In genomic region chr1:11063937-11064537, GRCh38 we compare ENCODE assay signal across 9 cellular contexts. TPM values are rescaled to one million over a fixed set of nuclear protein-coding genes. Genes with fewer than 3 reads are reported as not detected.
A peak's percentile ranks its signal among the peaks of the same experiment; 100 is the strongest.
DNase-seq lines count a peak whose midpoint lies in the region; ATAC-seq, FAIRE-seq and TF ChIP-seq lines count a peak whose summit lies in the region.
"Not testable (repeated sequence)": the region's sequence is repeated elsewhere in the genome, so short reads cannot be mapped to it uniquely, and the experiment has no call there.
"Had no signal": no experiment of that assay in that cellular context is flagged by ENCODE, and none has a peak within 500 bp of the region (broad histone marks: within the 10 kb centered on the region; RNA-seq: fewer than 3 reads in every experiment).

No MANE protein-coding gene starts in this region.

- CTCF ChIA-PET in activated CD8-positive, alpha-beta T cell treated with anti-CD3 and anti-CD28 coated beads, Interleukin-2, amount 10 ng/mL, durations not matched to agents 7 days and 5 days (lab: Charles Lee) = interaction anchor here (2.5 to 5.3 kb wide), 3 partner anchors 8 to 35 kb away, joined by 7 to 101 read pairs (median 29); partner anchors contain the start of gene EXOSC10

- H3K4me1 Mint-ChIP-seq in activated CD8-positive, alpha-beta T cell treated with anti-CD3 and anti-CD28 coated beads, Interleukin-2, amount 10 ng/mL, durations not matched to agents 7 days and 5 days (ENCODE audit: low read depth) = peaks cover 45% of the 10 kb centered on the region

- H2AFZ ChIP-seq in keratinocyte (ENCODE audit: control insufficient read depth, low read length) = not testable (repeated sequence)

- H3K4me3 ChIP-seq in NB4 (ENCODE audit: low read depth, low read length); keratinocyte (ENCODE audit: control insufficient read depth in 2 of 3, extremely low read depth in 1 of 3, insufficient read depth in 2 of 3, low read depth in 1 of 3, low read length in 3 of 3): not testable (repeated sequence)

- H3K9me1 ChIP-seq in keratinocyte (ENCODE audit: control insufficient read depth, extremely low read depth, insufficient read depth, low read length) = not testable (repeated sequence)

- H4K20me1 ChIP-seq in keratinocyte (ENCODE audit: control insufficient read depth, extremely low read depth, insufficient read depth, low read length) = not testable (repeated sequence)

- H3K9ac ChIP-seq in keratinocyte (ENCODE audit: control insufficient read depth, extremely low read depth, insufficient read depth, low read length) = not testable (repeated sequence)

- H3K27me3 Mint-ChIP-seq in activated CD8-positive, alpha-beta T cell treated with anti-CD3 and anti-CD28 coated beads, Interleukin-2, amount 10 ng/mL, durations not matched to agents 7 days and 5 days (ENCODE audit: low read depth) = not testable (repeated sequence)

- H3K36me3 ChIP-seq in keratinocyte (ENCODE audit: control insufficient read depth in 2 of 2, extremely low read depth in 1 of 2, insufficient read depth in 2 of 2, low read length in 2 of 2) = peaks cover 21 to 32% of the 10 kb centered on the region in 2 experiments

- H3K9me3 Mint-ChIP-seq in activated CD8-positive, alpha-beta T cell treated with anti-CD3 and anti-CD28 coated beads, Interleukin-2, amount 10 ng/mL, durations not matched to agents 7 days and 5 days (ENCODE audit: insufficient read depth) = not testable (repeated sequence)

- not testable (repeated sequence) for H3K4me3 Mint-ChIP-seq in activated CD8-positive, alpha-beta T cell treated with anti-CD3 and anti-CD28 coated beads, Interleukin-2, amount 10 ng/mL, durations not matched to agents 7 days and 5 days

- H3K27me3 ChIP-seq in keratinocyte (ENCODE audit: control insufficient read depth, extremely low read depth, insufficient read depth, low read length) = not testable (repeated sequence)

- FAIRE-seq in keratinocyte (lab: Jason Lieb, UNC) = not testable (repeated sequence)

- H3K79me2 ChIP-seq in keratinocyte (ENCODE audit: control insufficient read depth, insufficient read depth, low read length) = peaks cover 15% of the 10 kb centered on the region

- H3K9me3 ChIP-seq in keratinocyte (ENCODE audit: control insufficient read depth, low read depth, low read length) = not testable (repeated sequence)

- H3K27ac ChIP-seq in keratinocyte (ENCODE audit: control insufficient read depth, insufficient read depth, low read length) = not testable (repeated sequence)

- POLR2A ChIA-PET in activated CD8-positive, alpha-beta T cell treated with anti-CD3 and anti-CD28 coated beads, Interleukin-2, amount 10 ng/mL, durations not matched to agents 7 days and 5 days (lab: Charles Lee) = interaction anchor here (1.2 to 1.6 kb wide), 2 partner anchors 36 to 52 kb away, joined by 4 read pairs; partner anchors contain the start of genes EXOSC10 and TARDBP

- not testable (repeated sequence) for TF ChIP-seq POLR2A in NB4 (IDR thresholded peaks at IDR 0.05; ENCODE audit: extremely low read depth, insufficient read length)

- H3K27ac Mint-ChIP-seq in activated CD8-positive, alpha-beta T cell treated with anti-CD3 and anti-CD28 coated beads, Interleukin-2, amount 10 ng/mL, durations not matched to agents 7 days and 5 days = peak overlapping the region; percentile 98

- H3K36me3 Mint-ChIP-seq in activated CD8-positive, alpha-beta T cell treated with anti-CD3 and anti-CD28 coated beads, Interleukin-2, amount 10 ng/mL, durations not matched to agents 7 days and 5 days (ENCODE audit: low read depth) = peaks cover 51% of the 10 kb centered on the region

- H3K4me1 ChIP-seq in keratinocyte (ENCODE audit: control insufficient read depth, extremely low read depth, insufficient read depth, low read length) = not testable (repeated sequence)

- not testable (repeated sequence) for DNase-seq in GM20000 (ENCODE audit: low spot score); activated CD8-positive, alpha-beta T cell treated with anti-CD3 and anti-CD28 coated beads, Interleukin-2, amount 10 ng/mL, durations not matched to agents 7 days and 5 days; keratinocyte (ENCODE audit: low read depth, low spot score)
- DNase-seq in NB4 (ENCODE audit: low read depth) (peak; percentile 45), RKO (ENCODE audit: low spot score) (peak; percentile 62)

- TF ChIP-seq CTCF in GM20000 (IDR thresholded peaks at IDR 0.05; ENCODE audit: extremely low read depth, missing control alignments) (peak; percentile 5), NB4 (IDR thresholded peaks at IDR 0.05; ENCODE audit: low read depth, low read length) (peak; percentile 25), keratinocyte (optimal IDR thresholded peaks at IDR 0.05 in 1 of 3, IDR thresholded peaks at IDR 0.05 in 1 of 3, conservative IDR thresholded peaks at IDR 0.05 in 1 of 3; ENCODE audit: extremely low read depth in 1 of 3, insufficient read depth in 2 of 3, low read length in 3 of 3) (peak; percentile 17 to 29 (median 24))

- dilution Hi-C loops in keratinocyte (cut with MboI; ENCODE audit: extremely low pct_ligation_motif_present, low sequenced_read_pairs) = not testable (repeated sequence)

- ATAC-seq in activated CD8-positive, alpha-beta T cell treated with anti-CD3 and anti-CD28 coated beads, Interleukin-2, amount 10 ng/mL, durations not matched to agents 7 days and 5 days = not testable (repeated sequence)

- not testable (repeated sequence) for H3K4me2 ChIP-seq in keratinocyte (ENCODE audit: control insufficient read depth, extremely low read depth, insufficient read depth, low read depth, low read length)

RNA-seq across cellular contexts. Expression of gene SRM, which starts 4.2 kb away (rescaled TPM):
- total RNA-seq in activated CD8-positive, alpha-beta T cell treated with anti-CD3 and anti-CD28 coated beads, Interleukin-2, amount 10 ng/mL, durations not matched to agents 7 days and 5 days = 100 to 1,000 TPM; 146 to 154 TPM
- polyA plus RNA-seq in keratinocyte = 32.8 to 193 TPM (median 32.8 TPM) in 3 replicates
- 22.8 TPM for polyA plus RNA-seq in keratinocyte (2011; ENCODE audit: low read depth)
- 97.7 and 191 TPM in 2 replicates for polyA plus RNA-seq in keratinocyte (2011; cell fraction: cytosol; rRNA removed)
- 47.7 and 54.8 TPM in 2 replicates for polyA plus RNA-seq in keratinocyte (2011; cell fraction: nucleus; rRNA removed)
- 121 and 203 TPM in 2 replicates for polyA plus RNA-seq in keratinocyte (2012; ENCODE audit: low replicate concordance)
- polyA minus RNA-seq in keratinocyte = 74.1 to 375 TPM (median 92.0 TPM) in 3 replicates
- 218 TPM for polyA minus RNA-seq in keratinocyte (2011; cell fraction: cytosol; rRNA and poly(A)+ RNA removed)
- polyA minus RNA-seq in keratinocyte (2011; cell fraction: nucleus; rRNA and poly(A)+ RNA removed) = 23.3 and 27.3 TPM in 2 replicates

RNA-seq across cellular contexts. Expression of gene MASP2, which starts 17.0 kb away (rescaled TPM):
- total RNA-seq in activated CD8-positive, alpha-beta T cell treated with anti-CD3 and anti-CD28 coated beads, Interleukin-2, amount 10 ng/mL, durations not matched to agents 7 days and 5 days = under 1 TPM in 1 of 2 experiments, not detected in 1; 0.21 TPM
- 0.03 TPM in 3 replicates for polyA plus RNA-seq in keratinocyte
- polyA plus RNA-seq in keratinocyte (2011; ENCODE audit: low read depth) = not detected
- not detected in 2 replicates for polyA plus RNA-seq in keratinocyte (2011; cell fraction: cytosol; rRNA removed)
- 0.17 and 0.19 TPM in 2 replicates for polyA plus RNA-seq in keratinocyte (2011; cell fraction: nucleus; rRNA removed)
- 0.56 and 1.2 TPM in 2 replicates for polyA plus RNA-seq in keratinocyte (2012; ENCODE audit: low replicate concordance)
- polyA minus RNA-seq in keratinocyte = 0.13 to 0.16 TPM in 2 of 3 replicates, not detected in the other
- polyA minus RNA-seq in keratinocyte (2011; cell fraction: cytosol; rRNA and poly(A)+ RNA removed) = not detected
- 0.21 and 0.54 TPM in 2 replicates for polyA minus RNA-seq in keratinocyte (2011; cell fraction: nucleus; rRNA and poly(A)+ RNA removed)
- total RNA-seq: cardiac muscle cell, LHCN-M2, lung, psoas muscle had no signal

RNA-seq across cellular contexts. Expression of gene EXOSC10, which starts 35.6 kb away (rescaled TPM):
- total RNA-seq in activated CD8-positive, alpha-beta T cell treated with anti-CD3 and anti-CD28 coated beads, Interleukin-2, amount 10 ng/mL, durations not matched to agents 7 days and 5 days = 10 to 100 TPM; 86.1 to 89.8 TPM
- polyA plus RNA-seq in keratinocyte = 44.9 to 86.5 TPM (median 61.2 TPM) in 3 replicates
- 235 TPM for polyA plus RNA-seq in keratinocyte (2011; ENCODE audit: low read depth)
- polyA plus RNA-seq in keratinocyte (2011; cell fraction: cytosol; rRNA removed) = 47.4 and 64.6 TPM in 2 replicates
- polyA plus RNA-seq in keratinocyte (2011; cell fraction: nucleus; rRNA removed) = 128 and 141 TPM in 2 replicates
- polyA plus RNA-seq in keratinocyte (2012; ENCODE audit: low replicate concordance) = 29.3 and 48.3 TPM in 2 replicates
- 48.0 to 79.4 TPM (median 48.8 TPM) in 3 replicates for polyA minus RNA-seq in keratinocyte
- 29.0 TPM for polyA minus RNA-seq in keratinocyte (2011; cell fraction: cytosol; rRNA and poly(A)+ RNA removed)
- 45.2 and 74.5 TPM in 2 replicates for polyA minus RNA-seq in keratinocyte (2011; cell fraction: nucleus; rRNA and poly(A)+ RNA removed)

RNA-seq across cellular contexts. Expression of gene TARDBP, which starts 51.6 kb away (rescaled TPM):
- total RNA-seq in activated CD8-positive, alpha-beta T cell treated with anti-CD3 and anti-CD28 coated beads, Interleukin-2, amount 10 ng/mL, durations not matched to agents 7 days and 5 days = 100 to 1,000 TPM; 175 to 178 TPM
- 87.1 to 177 TPM (median 109 TPM) in 3 replicates for polyA plus RNA-seq in keratinocyte
- polyA plus RNA-seq in keratinocyte (2011; ENCODE audit: low read depth) = 209 TPM
- 101 and 175 TPM in 2 replicates for polyA plus RNA-seq in keratinocyte (2011; cell fraction: cytosol; rRNA removed)
- 188 and 261 TPM in 2 replicates for polyA plus RNA-seq in keratinocyte (2011; cell fraction: nucleus; rRNA removed)
- 131 and 134 TPM in 2 replicates for polyA plus RNA-seq in keratinocyte (2012; ENCODE audit: low replicate concordance)
- polyA minus RNA-seq in keratinocyte = 47.7 to 122 TPM (median 57.3 TPM) in 3 replicates
- 93.4 TPM for polyA minus RNA-seq in keratinocyte (2011; cell fraction: cytosol; rRNA and poly(A)+ RNA removed)
- polyA minus RNA-seq in keratinocyte (2011; cell fraction: nucleus; rRNA and poly(A)+ RNA removed) = 78.5 and 95.6 TPM in 2 replicates
